In genomic region chr6:137677714-137678113, GRCh38 we compare ENCODE assay signal across 14 cellular contexts.
DNase-seq lines count a peak whose midpoint lies in the region; TF ChIP-seq lines count a peak whose summit lies in the region.
"Had no signal": no experiment of that assay in that cellular context is flagged by ENCODE, and none has a peak within 500 bp of the region (broad histone marks: within the 10 kb centered on the region; RNA-seq: fewer than 3 reads in every experiment).

No MANE protein-coding gene starts in this region.

- no peak overlapping the region for H3K4me3 ChIP-seq in breast epithelium
- H3K4me3 ChIP-seq in choroid plexus epithelial cell (ENCODE audit: low read depth, low read length): no peak overlapping the region
- no peak overlapping the region for H3K4me3 ChIP-seq in transverse colon
- H3K4me3 ChIP-seq: MG63, upper lobe of left lung had no signal

- DNase-seq in MCF 10A (ENCODE audit: unreplicated experiment) (peak; percentile 36), breast epithelium (ENCODE audit: low spot score in 2 of 2) (no peak), SKM-1 (lab: John Stamatoyannopoulos, UW; ENCODE audit: unreplicated experiment) (peak; percentile 57), choroid plexus epithelial cell (ENCODE audit: low read depth) (peak; percentile 27), transverse colon (peak; percentile 16), NK-92 (lab: John Stamatoyannopoulos, UW; ENCODE audit: unreplicated experiment) (no peak), EL (no peak), midbrain (lab: John Stamatoyannopoulos, UW) (no peak)
- DNase-seq: MG63; NCI-H2171; NK-92 treated with Interleukin-12 subunit alpha and Interleukin-12 subunit beta, amount 100 ng/mL, for 24 hours; stimulated activated CD4-positive, alpha-beta T cell treated with anti-CD3 and anti-CD28 coated beads, Interleukin-4, amount 100 ng/mL, for 4 hours had no signal

- no peaks in the 10 kb centered on the region for H3K36me3 ChIP-seq in breast epithelium
- no peaks in the 10 kb centered on the region for H3K36me3 ChIP-seq in transverse colon
- H3K36me3 ChIP-seq: MG63, neutrophil, upper lobe of left lung had no signal

- no TSS peak for BruUV-seq in MCF 10A (replicated peaks; lab: Mats Ljungman, UMichigan)

- H3K27ac ChIP-seq in breast epithelium: no peak overlapping the region
- H3K27ac ChIP-seq in transverse colon: no peak overlapping the region
- H3K27ac ChIP-seq: neutrophil, upper lobe of left lung had no signal

- H3K4me1 ChIP-seq in breast epithelium (no peaks in the 10 kb centered on the region), transverse colon (peaks cover 0 to 4% (median 0%) of the 10 kb centered on the region in 4 donors)

- intact Hi-C loops in MCF 10A (cut with micrococcal nuclease) (no loop called here), breast epithelium (cut with DNase I; ENCODE audit: low total_unique reads) (loop anchor here (2.0 kb wide), 1 partner anchor 169 kb away; no protein-coding TSS in a partner anchor), transverse colon (cut with DNase I; ENCODE audit: low total_unique reads) (no loop called here)

- H3K4me1 Mint-ChIP-seq in MCF 10A (ENCODE audit: insufficient read depth, unreplicated experiment): peaks cover 10% of the 10 kb centered on the region

- H3K4me3 Mint-ChIP-seq in MCF 10A (ENCODE audit: unreplicated experiment): no peak overlapping the region

- in situ Hi-C loops in transverse colon (cut with MboI; ENCODE audit: low pct_ligation_motif_present in 1 of 4, low pct_unique_long_range_greater_than_20kb in 1 of 4, low sequenced_read_pairs in 3 of 4): loop anchor here in 1 of 4 donors (25.0 kb wide), 1 partner anchor 435 kb away; the partner anchor contains the start of gene PERP

- CTCF ChIA-PET in MCF 10A (lab: Yijun Ruan, JAX): interaction anchor here (0.6 kb wide), 2 partner anchors 29 to 512 kb away, joined by 3 to 4 read pairs; no protein-coding TSS in a partner anchor

- POLR2A ChIA-PET in MCF 10A (lab: Yijun Ruan, JAX): no interaction called here

- H3K27ac Mint-ChIP-seq in MCF 10A (ENCODE audit: low read depth, unreplicated experiment): no peak overlapping the region

- TF ChIP-seq EP300 in transverse colon (IDR thresholded peaks at IDR 0.05; ENCODE audit: low read depth): no peak

- H3K36me3 Mint-ChIP-seq in MCF 10A (ENCODE audit: insufficient read depth, unreplicated experiment): no peaks in the 10 kb centered on the region

- no peak for TF ChIP-seq CTCF in MCF 10A (IDR thresholded peaks at IDR 0.05; ENCODE audit: unreplicated experiment)
- no peak for TF ChIP-seq CTCF in breast epithelium (IDR thresholded peaks at IDR 0.05)
- TF ChIP-seq CTCF in choroid plexus epithelial cell (conservative IDR thresholded peaks at IDR 0.05; ENCODE audit: low read depth, low read length): no peak
- no peak for TF ChIP-seq CTCF in transverse colon (IDR thresholded peaks at IDR 0.05)

- H3K27me3 ChIP-seq in breast epithelium: no peaks in the 10 kb centered on the region
- no peaks in the 10 kb centered on the region for H3K27me3 ChIP-seq in transverse colon
- H3K27me3 ChIP-seq: MG63, neutrophil, upper lobe of left lung had no signal

- TF ChIP-seq POLR2A in breast epithelium (IDR thresholded peaks at IDR 0.05) (no peak), transverse colon (IDR thresholded peaks at IDR 0.05) (no peak)

- no peaks in the 10 kb centered on the region for H3K27me3 Mint-ChIP-seq in MCF 10A (ENCODE audit: insufficient read depth, unreplicated experiment)

- no peaks in the 10 kb centered on the region for H3K9me3 Mint-ChIP-seq in MCF 10A (ENCODE audit: unreplicated experiment)

- H3K9me3 ChIP-seq in breast epithelium (no peaks in the 10 kb centered on the region), transverse colon (no peaks in the 10 kb centered on the region)
- H3K9me3 ChIP-seq: MG63, neutrophil, upper lobe of left lung had no signal

- WGBS in transverse colon (ENCODE audit: low coverage in 1 of 2), 2 donors: 73 to 85% methylated on average over 4 to 5 of the region's 5 CpGs

Comparison
In these comparisons a context has a peak if more than half of its experiments do, and no peak if none do; other contexts are left out.
1. DNase-seq: peak in MCF 10A (single experiment), SKM-1 (single experiment), choroid plexus epithelial cell (single experiment) and transverse colon (single experiment); none in breast epithelium (0 of 2), NK-92 (single experiment), EL (single experiment) and midbrain (single experiment).